19 cellular contexts compared by ENCODE assay signal in the genomic region with DNA sequence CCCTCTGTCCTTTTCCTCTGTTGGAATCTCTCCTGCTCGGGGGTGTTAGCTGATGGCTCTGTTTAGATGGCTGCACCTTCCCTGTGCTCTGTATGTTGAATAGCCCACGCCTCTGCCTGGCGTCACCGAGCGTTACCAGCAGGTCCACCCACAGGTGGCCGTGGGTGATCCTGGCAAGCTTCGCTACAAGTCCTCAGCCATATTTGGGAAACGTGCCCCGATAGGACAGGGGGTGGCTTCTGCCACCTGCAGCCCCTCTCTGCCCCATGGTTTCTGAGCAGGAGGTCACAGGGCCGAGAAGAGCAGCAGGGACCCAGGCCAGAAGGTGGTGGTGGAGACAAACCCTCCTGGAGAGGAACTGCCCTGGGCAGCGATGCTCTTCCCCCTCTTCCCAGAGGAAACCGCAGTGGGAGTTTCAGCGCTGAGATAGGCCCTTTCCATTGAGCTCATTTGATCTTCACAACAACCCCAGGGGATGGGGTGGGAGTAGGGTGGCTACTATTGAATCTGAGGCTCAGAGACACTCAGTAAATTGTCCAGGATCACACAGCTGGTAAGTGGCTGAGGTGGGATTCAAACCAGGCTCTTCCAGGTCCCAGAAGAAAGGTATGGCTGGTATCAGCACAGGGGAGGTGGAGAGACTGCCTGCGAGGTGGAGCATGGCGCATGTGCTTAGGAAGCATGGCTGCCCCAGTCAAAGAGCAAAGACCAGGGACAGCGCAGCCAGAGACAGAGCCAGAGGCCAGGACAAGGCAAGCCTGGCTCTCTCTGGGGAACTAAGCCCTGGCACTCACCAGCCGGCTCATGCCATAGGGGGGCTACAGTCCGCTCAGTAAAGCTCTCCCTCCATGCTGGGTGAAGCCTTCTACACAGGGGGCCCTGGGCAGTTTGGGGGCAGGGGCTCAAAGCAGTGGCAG. TPM values are rescaled to one million over a fixed set of nuclear protein-coding genes. Genes with fewer than 3 reads are reported as not detected.
"Had no signal": no experiment of that assay in that cellular context is flagged by ENCODE, and none has a peak within 500 bp of the region (broad histone marks: within the 10 kb centered on the region; RNA-seq: fewer than 3 reads in every experiment).

No MANE protein-coding gene starts in this region.

- H3K9me3 ChIP-seq: gastroesophageal sphincter, left lung, psoas muscle, tibial nerve had no signal

- H3K4me3 Mint-ChIP-seq: activated B cell treated with CpG ODN at 0.5 μM for 24 hours; activated CD8-positive, alpha-beta T cell treated with anti-CD3 and anti-CD28 coated beads for 36 hours; naive thymus-derived CD4-positive, alpha-beta T cell had no signal

- H3K27me3 ChIP-seq: gastroesophageal sphincter, left lung, tibial nerve had no signal

- H3K4me1 ChIP-seq: gastroesophageal sphincter, heart right ventricle, left lung, psoas muscle, tibial nerve had no signal

- H3K9me3 Mint-ChIP-seq: activated B cell treated with CpG ODN at 0.5 μM for 24 hours; activated CD8-positive, alpha-beta T cell treated with anti-CD3 and anti-CD28 coated beads for 36 hours had no signal

- H3K4me3 ChIP-seq: gastroesophageal sphincter, heart right ventricle, left lung, psoas muscle, tibial nerve had no signal

- H3K27me3 Mint-ChIP-seq: activated B cell treated with CpG ODN at 0.5 μM for 24 hours; activated CD8-positive, alpha-beta T cell treated with anti-CD3 and anti-CD28 coated beads for 36 hours; naive thymus-derived CD4-positive, alpha-beta T cell had no signal

- H3K27ac Mint-ChIP-seq: activated B cell treated with CpG ODN at 0.5 μM for 24 hours; activated CD8-positive, alpha-beta T cell treated with anti-CD3 and anti-CD28 coated beads for 36 hours had no signal

- H3K4me1 Mint-ChIP-seq: activated B cell treated with CpG ODN at 0.5 μM for 24 hours; naive thymus-derived CD4-positive, alpha-beta T cell had no signal

- DNase-seq: activated B cell treated with CpG ODN at 0.5 μM for 24 hours; activated CD4-positive, alpha-beta T cell treated with anti-CD3 and anti-CD28 coated beads for 48 hours; activated CD8-positive, alpha-beta T cell treated with anti-CD3 and anti-CD28 coated beads for 36 hours; activated naive CD4-positive, alpha-beta T cell treated with Interleukin-2 at 50 U/mL for 16 hours; heart right ventricle; left lung; mammary epithelial cell; naive thymus-derived CD4-positive, alpha-beta T cell; psoas muscle; stimulated activated CD4-positive, alpha-beta T cell treated with anti-CD3 and anti-CD28 coated beads, Interleukin-12 subunit alpha, Interleukin-12 subunit beta, amount 100 ng/mL, for 4 hours; stimulated activated CD4-positive, alpha-beta T cell treated with anti-CD3 and anti-CD28 coated beads, Interleukin-2, amount 100 ng/mL, for 24 hours; SW 1271 had no signal

- H3K27ac ChIP-seq: gastroesophageal sphincter, heart right ventricle, left lung, psoas muscle, tibial nerve had no signal

- H3K36me3 ChIP-seq: gastroesophageal sphincter, heart right ventricle, left lung, tibial nerve had no signal

- ATAC-seq: activated CD8-positive, alpha-beta T cell treated with anti-CD3 and anti-CD28 coated beads for 36 hours; gastroesophageal sphincter; left lung; naive thymus-derived CD4-positive, alpha-beta T cell; psoas muscle had no signal

- H3K36me3 Mint-ChIP-seq: naive thymus-derived CD4-positive, alpha-beta T cell had no signal

RNA-seq across cellular contexts. Expression of a gene that starts 15.0 kb away (rescaled TPM):
- total RNA-seq: activated B cell treated with CpG ODN at 0.5 μM for 24 hours; naive thymus-derived CD4-positive, alpha-beta T cell; SK-MEL-5; T-helper 2 cell treated with Interferon-gamma antibody and Interleukin-4, amounts not matched to agents 100 ng/mL and 5 ng/mL, for 36 hours had no signal
- polyA plus RNA-seq: naive thymus-derived CD4-positive, alpha-beta T cell had no signal

RNA-seq across cellular contexts. Expression of a gene that starts 34.5 kb away (rescaled TPM):
- total RNA-seq: activated B cell treated with CpG ODN at 0.5 μM for 24 hours; activated CD8-positive, alpha-beta T cell treated with anti-CD3 and anti-CD28 coated beads for 36 hours; cerebellum; gastroesophageal sphincter; heart right ventricle; left lung; mammary epithelial cell; mononuclear cell; naive thymus-derived CD4-positive, alpha-beta T cell; psoas muscle; SK-MEL-5; T-helper 2 cell treated with Interferon-gamma antibody and Interleukin-4, amounts not matched to agents 100 ng/mL and 5 ng/mL, for 36 hours; tibial nerve had no signal
- polyA plus RNA-seq: esophagus; heart right ventricle; mammary epithelial cell; naive thymus-derived CD4-positive, alpha-beta T cell; psoas muscle had no signal
